8 cellular contexts compared by ENCODE assay signal in genomic region chr17:50707296-50708049, GRCh38. TPM values are rescaled to one million over a fixed set of nuclear protein-coding genes. Genes with fewer than 3 reads are reported as not detected.
DNase-seq lines count a peak whose midpoint lies in the region; TF ChIP-seq lines count a peak whose summit lies in the region.

Gene ANKRD40, minus strand, starts transcription at chr17:50707914. Its CDS starts 260 bp downstream, at chr17:50707654.

- H3K23ac ChIP-seq in H9 (ENCODE audit: insufficient read length, low read depth, low read length) = no peak within 1 kb of the TSS

- H3K9me3 Mint-ChIP-seq in H9 (no peaks in the 10 kb centered on the region), nephron progenitor cell (no peaks in the 10 kb centered on the region)
- H3K9me3 Mint-ChIP-seq in stimulated activated naive CD8-positive, alpha-beta T cell treated with anti-CD3 and anti-CD28 coated beads, Interleukin-15, Interleukin-2, amounts not matched to agents 100 ng/mL and 50 ng/mL, for 24 hours = no peaks in the 10 kb centered on the region

- H3K4me3 Mint-ChIP-seq in H9 = peak within 1 kb of the TSS; percentile 90 to 96
- peak within 1 kb of the TSS; percentile 92 for H3K4me3 Mint-ChIP-seq in nephron progenitor cell
- H3K4me3 Mint-ChIP-seq in stimulated activated naive CD8-positive, alpha-beta T cell treated with anti-CD3 and anti-CD28 coated beads, Interleukin-15, Interleukin-2, amounts not matched to agents 100 ng/mL and 50 ng/mL, for 24 hours = peak within 1 kb of the TSS; percentile 96

- H2BK120ac ChIP-seq in H9 (ENCODE audit: low read depth, low read length, poor library complexity, severe bottlenecking) = no peak within 1 kb of the TSS

- H3K4me2 ChIP-seq in H9 (ENCODE audit: insufficient read depth, insufficient read length, low read length) = peak within 1 kb of the TSS; percentile 95

- peaks cover 5% of the 10 kb centered on the region for H3K23me2 ChIP-seq in H9 (ENCODE audit: insufficient read length, low read depth, low read length, poor library complexity, severe bottlenecking)

- peak within 1 kb of the TSS; percentile 85 for H4K5ac ChIP-seq in H9 (ENCODE audit: insufficient read length, low read depth, low read length)

- H3K27me3 Mint-ChIP-seq in H9 (ENCODE audit: low read depth) = no peaks in the 10 kb centered on the region; the same call in 1 of the 2 replicates
- H3K27me3 Mint-ChIP-seq in nephron progenitor cell (ENCODE audit: low read depth, poor library complexity) = no peaks in the 10 kb centered on the region
- H3K27me3 Mint-ChIP-seq in stimulated activated naive CD8-positive, alpha-beta T cell treated with anti-CD3 and anti-CD28 coated beads, Interleukin-15, Interleukin-2, amounts not matched to agents 100 ng/mL and 50 ng/mL, for 24 hours = no peaks in the 10 kb centered on the region

- no peaks in the 10 kb centered on the region for H4K20me1 ChIP-seq in H9 (ENCODE audit: control insufficient read depth, insufficient read depth, insufficient read length)

- no peaks in the 10 kb centered on the region for H3K79me2 ChIP-seq in H9 (ENCODE audit: insufficient read depth, low read length)

- H3K14ac ChIP-seq in H9 (ENCODE audit: insufficient read depth, low read length) = peak within 1 kb of the TSS; percentile 49

- peak; percentile 96 for DNase-seq in ELR (ENCODE audit: low read depth)
- peak; percentile 73 for DNase-seq in H9
- DNase-seq in M059J (ENCODE audit: low read depth) = peak; percentile 90
- DNase-seq in SHP77 (lab: John Stamatoyannopoulos, UW) = peak; percentile 89 to 91
- DNase-seq in activated effector memory CD4-positive, alpha-beta T cell treated with Interleukin-2 at 50 U/mL for 16 hours = peak; percentile 89
- DNase-seq in fibroblast of the aortic adventitia (ENCODE audit: low read depth) = peak; percentile 94
- peak; percentile 80 for DNase-seq in nephron progenitor cell

- WGBS in H9 (ENCODE audit: extremely low coverage, insufficient read length, low lambda C conversion rate) = no CpG with 5 or more reads among the region's 74 CpGs

- no peak within 1 kb of the TSS for H4K91ac ChIP-seq in H9 (ENCODE audit: insufficient read length, low read depth, low read length)

- TF ChIP-seq CTCF in H9 (conservative IDR thresholded peaks at IDR 0.05) (no peak), fibroblast of the aortic adventitia (IDR thresholded peaks at IDR 0.05; ENCODE audit: insufficient read depth, low read length) (no peak), nephron progenitor cell (IDR thresholded peaks at IDR 0.05) (no peak)

- H2AK5ac ChIP-seq in H9 (ENCODE audit: insufficient read length, low read length) = no peak within 1 kb of the TSS

- no peak within 1 kb of the TSS for H3K4ac ChIP-seq in H9 (ENCODE audit: low read depth, low read length)

- H2BK5ac ChIP-seq in H9 (ENCODE audit: insufficient read length, low read length) = no peak within 1 kb of the TSS

- no peaks in the 10 kb centered on the region for H3K27me3 ChIP-seq in H9 (ENCODE audit: insufficient read depth, low read length)

- no peaks in the 10 kb centered on the region for H3K9me3 ChIP-seq in H9 (ENCODE audit: control insufficient read depth, low read depth, low read length)

- peak within 1 kb of the TSS; percentile 83 for H3K4me3 ChIP-seq in fibroblast of the aortic adventitia (ENCODE audit: low read depth, low read length)

- peak within 1 kb of the TSS; percentile 85 for H3K9ac ChIP-seq in H9 (ENCODE audit: extremely low read depth, insufficient read length, low read length)

- H4K8ac ChIP-seq in H9 (replicated peaks; ENCODE audit: insufficient read length, low read depth, low read length) = peak within 1 kb of the TSS; percentile 97

- no peak within 1 kb of the TSS for H2BK20ac ChIP-seq in H9 (ENCODE audit: low read depth, low read length, poor library complexity, severe bottlenecking)

- peak within 1 kb of the TSS; percentile 70 for H3K27ac ChIP-seq in H9 (ENCODE audit: insufficient read length, low read depth, low read length)

- H3K4me1 Mint-ChIP-seq in H9 (peaks cover 23 to 25% of the 10 kb centered on the region in 2 experiments), nephron progenitor cell (peaks cover 64% of the 10 kb centered on the region)
- peaks cover 57% of the 10 kb centered on the region for H3K4me1 Mint-ChIP-seq in stimulated activated naive CD8-positive, alpha-beta T cell treated with anti-CD3 and anti-CD28 coated beads, Interleukin-15, Interleukin-2, amounts not matched to agents 100 ng/mL and 50 ng/mL, for 24 hours (ENCODE audit: low read depth)

- peak within 1 kb of the TSS; percentile 43 for H3K18ac ChIP-seq in H9 (ENCODE audit: insufficient read length, low read depth, low read length)

- H2BK12ac ChIP-seq in H9 (ENCODE audit: insufficient read length, low read depth, low read length) = no peak within 1 kb of the TSS

- H3K27ac Mint-ChIP-seq in H9 (peak within 1 kb of the TSS; percentile 97 to 99 (median 97)), nephron progenitor cell (peak within 1 kb of the TSS; percentile 98)
- peak within 1 kb of the TSS; percentile 97 for H3K27ac Mint-ChIP-seq in stimulated activated naive CD8-positive, alpha-beta T cell treated with anti-CD3 and anti-CD28 coated beads, Interleukin-15, Interleukin-2, amounts not matched to agents 100 ng/mL and 50 ng/mL, for 24 hours

- peaks cover 6% of the 10 kb centered on the region for H3K79me1 ChIP-seq in H9 (ENCODE audit: insufficient read depth, low read depth, low read length, poor library complexity, severe bottlenecking)

- peak within 1 kb of the TSS; percentile 91 for H2AFZ ChIP-seq in H9 (ENCODE audit: low read length)

- H3K36me3 Mint-ChIP-seq in H9 (ENCODE audit: insufficient read depth in 1 of 3, low read depth in 3 of 3) = peaks cover 10 to 20% (median 16%) of the 10 kb centered on the region in 3 experiments
- H3K36me3 Mint-ChIP-seq in nephron progenitor cell (ENCODE audit: low read depth) = peaks cover 23% of the 10 kb centered on the region
- peaks cover 30% of the 10 kb centered on the region for H3K36me3 Mint-ChIP-seq in stimulated activated naive CD8-positive, alpha-beta T cell treated with anti-CD3 and anti-CD28 coated beads, Interleukin-15, Interleukin-2, amounts not matched to agents 100 ng/mL and 50 ng/mL, for 24 hours (ENCODE audit: low read depth)

- no peak within 1 kb of the TSS for H3K56ac ChIP-seq in H9 (ENCODE audit: insufficient read length, low read depth, low read length)

- no peaks in the 10 kb centered on the region; the same call in 1 of the 2 replicates for H3K4me1 ChIP-seq in H9 (ENCODE audit: insufficient read depth, low read length)

- H3T11ph ChIP-seq in H9 (ENCODE audit: low read length) = no peak within 1 kb of the TSS

- no peak within 1 kb of the TSS for H2BK15ac ChIP-seq in H9 (ENCODE audit: low read depth, low read length)

RNA-seq across cellular contexts. Expression of gene ANKRD40, which starts in this region (rescaled TPM):
- total RNA-seq in H9 (2021) (54.3 and 56.1 TPM in 2 replicates), fibroblast of the aortic adventitia (ENCODE audit: low replicate concordance) (36.1 and 51.6 TPM in 2 replicates)
- 28.8 and 41.2 TPM in 2 replicates for total RNA-seq in M059J (2014; rRNA removed; shearing (Covaris generic))

Comparison
In these comparisons a context has a peak if more than half of its experiments do, and no peak if none do; other contexts are left out.
1. Peak in every context shown above with its lines: DNase-seq, H3K4me3 ChIP-seq and H3K27ac ChIP-seq.